21 cellular contexts compared by ENCODE assay signal in genomic region chr4:40369437-40370278, GRCh38. TPM values are rescaled to one million over a fixed set of nuclear protein-coding genes. Genes with fewer than 3 reads are reported as not detected.
DNase-seq lines count a peak whose midpoint lies in the region; ATAC-seq, FAIRE-seq and TF ChIP-seq lines count a peak whose summit lies in the region.
"Had no signal": no experiment of that assay in that cellular context is flagged by ENCODE, and none has a peak within 500 bp of the region (broad histone marks: within the 10 kb centered on the region; RNA-seq: fewer than 3 reads in every experiment).

No MANE protein-coding gene starts in this region.

- intact Hi-C loops in kidney (cut with DNase I), result no loop called here
- intact Hi-C loops in naive thymus-derived CD4-positive, alpha-beta T cell (cut with micrococcal nuclease), result no loop called here

- H3K27me3 Mint-ChIP-seq in naive thymus-derived CD4-positive, alpha-beta T cell, result peaks cover 0 to 5% (median 0%) of the 10 kb centered on the region in 5 donors
- peaks cover 4% of the 10 kb centered on the region for H3K27me3 Mint-ChIP-seq in activated CD4-positive, alpha-beta memory T cell treated with anti-CD3 and anti-CD28 coated beads, Interleukin-2, amount 10 ng/mL, durations not matched to agents 7 days and 5 days
- H3K27me3 Mint-ChIP-seq: activated naive CD4-positive, alpha-beta T cell treated with anti-CD3 and anti-CD28 coated beads, Interleukin-2, amount 50 U/mL, for 24 hours; central memory CD8-positive, alpha-beta T cell had no signal

- no peak for TF ChIP-seq POLR2A in GM12892 (IDR thresholded peaks at IDR 0.05; ENCODE audit: low read depth, low read length)

- H3K4me1 ChIP-seq in kidney (ENCODE audit: control insufficient read depth in 1 of 2, insufficient read depth in 1 of 2, low read depth in 1 of 2, low read length in 2 of 2), result peaks cover 0 to 4% of the 10 kb centered on the region in 2 donors
- no peaks in the 10 kb centered on the region for H3K4me1 ChIP-seq in naive thymus-derived CD4-positive, alpha-beta T cell (ENCODE audit: control insufficient read depth in 2 of 2, insufficient read depth in 2 of 2, low read length in 2 of 2)
- H3K4me1 ChIP-seq: BLaER1, left ventricle myocardium inferior, suprapubic skin had no signal

- no peak overlapping the region for H3K4me3 Mint-ChIP-seq in naive thymus-derived CD4-positive, alpha-beta T cell
- no peak overlapping the region for H3K4me3 Mint-ChIP-seq in activated CD4-positive, alpha-beta memory T cell treated with anti-CD3 and anti-CD28 coated beads, Interleukin-2, amount 10 ng/mL, durations not matched to agents 7 days and 5 days
- H3K4me3 Mint-ChIP-seq: activated naive CD4-positive, alpha-beta T cell treated with anti-CD3 and anti-CD28 coated beads, Interleukin-2, amount 50 U/mL, for 24 hours; central memory CD8-positive, alpha-beta T cell; IgD-negative memory B cell had no signal

- H3K27ac Mint-ChIP-seq in naive thymus-derived CD4-positive, alpha-beta T cell, result peak overlapping the region in 1 of 9 donors; percentile 37
- no peak overlapping the region for H3K27ac Mint-ChIP-seq in activated CD4-positive, alpha-beta memory T cell treated with anti-CD3 and anti-CD28 coated beads, Interleukin-2, amount 10 ng/mL, durations not matched to agents 7 days and 5 days
- H3K27ac Mint-ChIP-seq: activated naive CD4-positive, alpha-beta T cell treated with anti-CD3 and anti-CD28 coated beads, Interleukin-2, amount 50 U/mL, for 24 hours; IgD-negative memory B cell had no signal

- H3K9me3 ChIP-seq in kidney (ENCODE audit: control insufficient read depth in 1 of 2, low read length in 2 of 2), result no peaks in the 10 kb centered on the region
- H3K9me3 ChIP-seq in naive thymus-derived CD4-positive, alpha-beta T cell (ENCODE audit: control insufficient read depth in 2 of 3, low read length in 3 of 3), result no peaks in the 10 kb centered on the region
- H3K9me3 ChIP-seq: BLaER1, left ventricle myocardium inferior, suprapubic skin had no signal

- POLR2A ChIA-PET in naive thymus-derived CD4-positive, alpha-beta T cell (lab: Charles Lee), result no interaction called here
- POLR2A ChIA-PET in activated CD4-positive, alpha-beta memory T cell treated with anti-CD3 and anti-CD28 coated beads, Interleukin-2, amount 10 ng/mL, durations not matched to agents 7 days and 5 days (lab: Charles Lee), result no interaction called here

- H3K4me3 ChIP-seq in kidney (ENCODE audit: low read length in 2 of 2), result no peak overlapping the region
- H3K4me3 ChIP-seq in naive thymus-derived CD4-positive, alpha-beta T cell (ENCODE audit: low read length), result no peak overlapping the region
- H3K4me3 ChIP-seq: BLaER1, left ventricle myocardium inferior, skin epidermis, suprapubic skin had no signal

- no peaks in the 10 kb centered on the region for H3K36me3 Mint-ChIP-seq in naive thymus-derived CD4-positive, alpha-beta T cell
- no peaks in the 10 kb centered on the region for H3K36me3 Mint-ChIP-seq in activated CD4-positive, alpha-beta memory T cell treated with anti-CD3 and anti-CD28 coated beads, Interleukin-2, amount 10 ng/mL, durations not matched to agents 7 days and 5 days (ENCODE audit: low read depth)
- H3K36me3 Mint-ChIP-seq: activated naive CD4-positive, alpha-beta T cell treated with anti-CD3 and anti-CD28 coated beads, Interleukin-2, amount 50 U/mL, for 24 hours; IgD-negative memory B cell had no signal

- H3K9ac ChIP-seq in kidney (ENCODE audit: low read length in 2 of 2), result no peak overlapping the region
- H3K9ac ChIP-seq: BLaER1 had no signal

- peak; percentile 21 for DNase-seq in GM12892 (ENCODE audit: insufficient read length)
- DNase-seq in HuH-7.5 (ENCODE audit: low spot score), result peak; percentile 33
- DNase-seq in kidney, result no peak
- no peak for DNase-seq in naive thymus-derived CD4-positive, alpha-beta T cell
- DNase-seq in activated CD4-positive, alpha-beta memory T cell treated with anti-CD3 and anti-CD28 coated beads, Interleukin-2, amount 10 ng/mL, durations not matched to agents 7 days and 5 days, result no peak
- no peak for DNase-seq in EL
- no peak for DNase-seq in SHP77 treated with DMSO at 0.1 percent for 48 hours (lab: John Stamatoyannopoulos, UW)
- DNase-seq: GOT3, hippocampal formation, left ventricle myocardium inferior, NCI-H1436 treated with DMSO at 0.1 percent for 48 hours, NCI-H526 treated with DMSO at 0.1 percent for 48 hours, Right ventricle myocardium superior had no signal

- no peaks in the 10 kb centered on the region for H3K27me3 ChIP-seq in naive thymus-derived CD4-positive, alpha-beta T cell (ENCODE audit: control insufficient read depth in 2 of 2, insufficient read depth in 2 of 2, low read length in 2 of 2)
- H3K27me3 ChIP-seq: BLaER1, suprapubic skin had no signal

- no peaks in the 10 kb centered on the region for H3K9me3 Mint-ChIP-seq in naive thymus-derived CD4-positive, alpha-beta T cell
- H3K9me3 Mint-ChIP-seq in activated CD4-positive, alpha-beta memory T cell treated with anti-CD3 and anti-CD28 coated beads, Interleukin-2, amount 10 ng/mL, durations not matched to agents 7 days and 5 days, result no peaks in the 10 kb centered on the region
- H3K9me3 Mint-ChIP-seq: activated naive CD4-positive, alpha-beta T cell treated with anti-CD3 and anti-CD28 coated beads, Interleukin-2, amount 50 U/mL, for 24 hours; central memory CD8-positive, alpha-beta T cell; IgD-negative memory B cell had no signal

- peaks cover 0 to 4% (median 0%) of the 10 kb centered on the region in 7 donors for H3K4me1 Mint-ChIP-seq in naive thymus-derived CD4-positive, alpha-beta T cell
- peaks cover 3% of the 10 kb centered on the region for H3K4me1 Mint-ChIP-seq in activated CD4-positive, alpha-beta memory T cell treated with anti-CD3 and anti-CD28 coated beads, Interleukin-2, amount 10 ng/mL, durations not matched to agents 7 days and 5 days
- H3K4me1 Mint-ChIP-seq: activated naive CD4-positive, alpha-beta T cell treated with anti-CD3 and anti-CD28 coated beads, Interleukin-2, amount 50 U/mL, for 24 hours; central memory CD8-positive, alpha-beta T cell had no signal

- H3K27ac ChIP-seq in kidney (ENCODE audit: low read depth in 2 of 2, low read length in 2 of 2), result peak overlapping the region; percentile 50 to 77
- H3K27ac ChIP-seq in naive thymus-derived CD4-positive, alpha-beta T cell (ENCODE audit: low read depth, low read length), result no peak overlapping the region
- H3K27ac ChIP-seq: BLaER1, epithelial cell of prostate, left ventricle myocardium inferior, skin epidermis, suprapubic skin had no signal

- no peak for TF ChIP-seq CTCF in kidney (IDR thresholded peaks at IDR 0.05; ENCODE audit: borderline replicate concordance, extremely low read depth, insufficient read depth)

- CTCF ChIA-PET in naive thymus-derived CD4-positive, alpha-beta T cell (lab: Charles Lee), result no interaction called here
- CTCF ChIA-PET in activated CD4-positive, alpha-beta memory T cell treated with anti-CD3 and anti-CD28 coated beads, Interleukin-2, amount 10 ng/mL, durations not matched to agents 7 days and 5 days (lab: Charles Lee), result no interaction called here

- FAIRE-seq in GM12892 (lab: Jason Lieb, UNC) (no peak), kidney (lab: Jason Lieb, UNC) (no peak)

- no peaks in the 10 kb centered on the region for H3K36me3 ChIP-seq in kidney (ENCODE audit: control insufficient read depth in 1 of 2, insufficient read depth in 2 of 2, low read length in 2 of 2)
- no peaks in the 10 kb centered on the region for H3K36me3 ChIP-seq in naive thymus-derived CD4-positive, alpha-beta T cell (ENCODE audit: control insufficient read depth in 2 of 3, insufficient read depth in 3 of 3, low read length in 3 of 3)
- H3K36me3 ChIP-seq: BLaER1, left ventricle myocardium inferior, suprapubic skin had no signal

- peak; percentile 70 for ATAC-seq in GM19467 (IDR thresholded peaks at IDR 0.05; ENCODE audit: unreplicated experiment)
- no peak for ATAC-seq in naive thymus-derived CD4-positive, alpha-beta T cell

RNA-seq across cellular contexts. Expression of gene CHRNA9, which starts 34.5 kb away (rescaled TPM):
- not detected for polyA plus RNA-seq in GM12892 (2012; ENCODE audit: missing spikeins)
- total RNA-seq in kidney, result not detected
- not detected for polyA plus RNA-seq in kidney (ENCODE audit: insufficient read depth, low read depth, low replicate concordance)
- total RNA-seq in naive thymus-derived CD4-positive, alpha-beta T cell, result under 1 TPM in 3 of 5 experiments, not detected in 2; 0.30 to 0.46 (median 0.32) TPM
- polyA plus RNA-seq in naive thymus-derived CD4-positive, alpha-beta T cell, result 1 to 10 TPM in 1 of 2 donors, not detected in 1; 1.1 TPM
- total RNA-seq in activated CD4-positive, alpha-beta memory T cell treated with anti-CD3 and anti-CD28 coated beads, Interleukin-2, amount 10 ng/mL, durations not matched to agents 7 days and 5 days, result not detected
- total RNA-seq: left ventricle myocardium inferior, Right ventricle myocardium superior had no signal
- polyA plus RNA-seq: IgD-negative memory B cell had no signal

Comparison
In these comparisons a context has a peak if more than half of its experiments do, and no peak if none do; other contexts are left out.
1. DNase-seq: peak in GM12892 (single experiment) and HuH-7.5 (single experiment); none in kidney (single experiment), naive thymus-derived CD4-positive, alpha-beta T cell (0 of 9), activated CD4-positive, alpha-beta memory T cell treated with anti-CD3 and anti-CD28 coated beads, Interleukin-2, amount 10 ng/mL, durations not matched to agents 7 days and 5 days (single experiment), EL (single experiment) and SHP77 treated with DMSO at 0.1 percent for 48 hours (single experiment).